ENCODE assay signal across 1 cellular context in genomic region chrX:130179170-130179569, GRCh38.
TF ChIP-seq lines count a peak whose summit lies in the region.

No MANE protein-coding gene starts in this region.

TF ChIP-seq in SK-N-SH, 30 proteins besides CTCF, POLR2A, EP300 and RAD21 (continued from another document):
- TF ChIP-seq GABPA (IDR thresholded peaks at IDR 0.05; ENCODE audit: low read depth) (no peak), FOSL2 (IDR thresholded peaks at IDR 0.05; ENCODE audit: borderline replicate concordance, low read depth) (no peak), RFX5 (IDR thresholded peaks at IDR 0.05; ENCODE audit: low read length) (no peak), NRF1 (IDR thresholded peaks at IDR 0.05; ENCODE audit: low read depth, low read length) (no peak), CHD2 (IDR thresholded peaks at IDR 0.05; ENCODE audit: low read length, partially characterized antibody) (no peak)
- TF ChIP-seq, protein P1, sequence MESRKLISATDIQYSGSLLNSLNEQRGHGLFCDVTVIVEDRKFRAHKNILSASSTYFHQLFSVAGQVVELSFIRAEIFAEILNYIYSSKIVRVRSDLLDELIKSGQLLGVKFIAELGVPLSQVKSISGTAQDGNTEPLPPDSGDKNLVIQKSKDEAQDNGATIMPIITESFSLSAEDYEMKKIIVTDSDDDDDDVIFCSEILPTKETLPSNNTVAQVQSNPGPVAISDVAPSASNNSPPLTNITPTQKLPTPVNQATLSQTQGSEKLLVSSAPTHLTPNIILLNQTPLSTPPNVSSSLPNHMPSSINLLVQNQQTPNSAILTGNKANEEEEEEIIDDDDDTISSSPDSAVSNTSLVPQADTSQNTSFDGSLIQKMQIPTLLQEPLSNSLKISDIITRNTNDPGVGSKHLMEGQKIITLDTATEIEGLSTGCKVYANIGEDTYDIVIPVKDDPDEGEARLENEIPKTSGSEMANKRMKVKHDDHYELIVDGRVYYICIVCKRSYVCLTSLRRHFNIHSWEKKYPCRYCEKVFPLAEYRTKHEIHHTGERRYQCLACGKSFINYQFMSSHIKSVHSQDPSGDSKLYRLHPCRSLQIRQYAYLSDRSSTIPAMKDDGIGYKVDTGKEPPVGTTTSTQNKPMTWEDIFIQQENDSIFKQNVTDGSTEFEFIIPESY (IDR thresholded peaks at IDR 0.05; ENCODE audit: borderline replicate concordance, low read depth) = no peak
